ENCODE assay signal across 9 cellular contexts in genomic region chr19:38142176-38143035, GRCh38.
A peak's percentile ranks its signal among the peaks of the same experiment; 100 is the strongest.
DNase-seq lines count a peak whose midpoint lies in the region; ATAC-seq, FAIRE-seq and TF ChIP-seq lines count a peak whose summit lies in the region.
"Had no signal": no experiment of that assay in that cellular context is flagged by ENCODE, and none has a peak within 500 bp of the region (broad histone marks: within the 10 kb centered on the region; RNA-seq: fewer than 3 reads in every experiment).

No MANE protein-coding gene starts in this region.

- H3K4me3 ChIP-seq in SJCRH30: no peak overlapping the region
- no peak overlapping the region for H3K4me3 ChIP-seq in ascending aorta
- H3K4me3 ChIP-seq in hepatocyte: no peak overlapping the region
- H3K4me3 ChIP-seq in small intestine (ENCODE audit: low read depth in 1 of 2, low read length in 2 of 2): no peak overlapping the region
- H3K4me3 ChIP-seq: SJSA1 had no signal

- H3K4me1 ChIP-seq in SJCRH30 (no peaks in the 10 kb centered on the region), ascending aorta (no peaks in the 10 kb centered on the region), hepatocyte (ENCODE audit: insufficient read depth) (no peaks in the 10 kb centered on the region), small intestine (ENCODE audit: control insufficient read depth in 2 of 2, insufficient read depth in 1 of 2, low read depth in 1 of 2, low read length in 1 of 2) (no peaks in the 10 kb centered on the region)
- H3K4me1 ChIP-seq: SJSA1 had no signal

- H3K27me3 ChIP-seq in SJCRH30 (no peaks in the 10 kb centered on the region), ascending aorta (no peaks in the 10 kb centered on the region), hepatocyte (no peaks in the 10 kb centered on the region), small intestine (ENCODE audit: control insufficient read depth in 2 of 2, insufficient read depth in 2 of 2, low read length in 2 of 2) (no peaks in the 10 kb centered on the region)
- H3K27me3 ChIP-seq: SJSA1 had no signal

- no peaks in the 10 kb centered on the region for H3K9me2 ChIP-seq in hepatocyte (replicated peaks; ENCODE audit: insufficient read depth)

- H3K36me3 ChIP-seq in SJCRH30 (peaks cover 4% of the 10 kb centered on the region; the same call in 1 of the 2 replicates), ascending aorta (no peaks in the 10 kb centered on the region), hepatocyte (replicated peaks; ENCODE audit: insufficient read depth, low read depth) (no peaks in the 10 kb centered on the region), small intestine (ENCODE audit: control insufficient read depth in 2 of 2, insufficient read depth in 2 of 2, low read length in 2 of 2) (peaks cover 2 to 19% of the 10 kb centered on the region in 2 donors)

- no peaks in the 10 kb centered on the region for H3K79me2 ChIP-seq in hepatocyte

- no peak for FAIRE-seq in small intestine (lab: Jason Lieb, UNC)

- no peak overlapping the region for H3K4me2 ChIP-seq in hepatocyte

- DNase-seq in DMS53 treated with DMSO at 0.1 percent for 48 hours (lab: John Stamatoyannopoulos, UW; ENCODE audit: unreplicated experiment) (peak; percentile 14), KBM-7 (peak; percentile 60), SJCRH30 (peak; percentile 73 to 81), ascending aorta (ENCODE audit: low spot score in 2 of 2) (peak in 1 of 2 donors; percentile 68), hepatocyte (ENCODE audit: low spot score) (peak; percentile 74), small intestine (peak; percentile 39)

- H3K9me3 ChIP-seq in SJCRH30 (replicated peaks) (no peaks in the 10 kb centered on the region), ascending aorta (no peaks in the 10 kb centered on the region), hepatocyte (ENCODE audit: low read depth) (no peaks in the 10 kb centered on the region), small intestine (ENCODE audit: control insufficient read depth, low read depth) (no peaks in the 10 kb centered on the region)
- H3K9me3 ChIP-seq: SJSA1 had no signal

- 62% methylated on average over 17 of the region's 17 CpGs for WGBS in hepatocyte (ENCODE audit: low lambda C conversion rate, missing lambda C conversion rate)
- WGBS in small intestine, 3 donors: 65 to 75% (median 70%) methylated on average over 17 of the region's 17 CpGs

- H3K27ac ChIP-seq in SJCRH30 (no peak overlapping the region), ascending aorta (no peak overlapping the region), hepatocyte (no peak overlapping the region), small intestine (ENCODE audit: low read depth in 1 of 2, low read length in 1 of 2) (no peak overlapping the region)
- H3K27ac ChIP-seq: SJSA1 had no signal

- no peak for ATAC-seq in HG02763 (IDR thresholded peaks at IDR 0.05; ENCODE audit: unreplicated experiment)
- no peak for ATAC-seq in GM19324 (IDR thresholded peaks at IDR 0.05; ENCODE audit: low FRiP score, unreplicated experiment)

- TF ChIP-seq CTCF in ascending aorta (IDR thresholded peaks at IDR 0.05): peak; percentile 58 to 72 (median 59)
- TF ChIP-seq CTCF in hepatocyte (IDR thresholded peaks at IDR 0.05; ENCODE audit: poor library complexity): peak; percentile 65

- H4K20me1 ChIP-seq in hepatocyte (ENCODE audit: insufficient read depth, poor library complexity, severe bottlenecking): no peaks in the 10 kb centered on the region

- intact Hi-C loops in ascending aorta (cut with DNase I): loop anchor here (5.0 kb wide), 2 partner anchors 85 to 195 kb away; partner anchors contain the start of gene CATSPERG

- H2AFZ ChIP-seq in hepatocyte: no peak overlapping the region

- in situ Hi-C loops in KBM-7 (cut with MboI; ENCODE audit: low pct_unique_long_range_greater_than_20kb, low sequenced_read_pairs): no loop called here
